Comparison of ENCODE assay signal across 9 cellular contexts in genomic region chr1:62686822-62687221, GRCh38. TPM values are rescaled to one million over a fixed set of nuclear protein-coding genes. Genes with fewer than 3 reads are reported as not detected.
DNase-seq lines count a peak whose midpoint lies in the region; ATAC-seq and TF ChIP-seq lines count a peak whose summit lies in the region.
"Had no signal": no experiment of that assay in that cellular context is flagged by ENCODE, and none has a peak within 500 bp of the region (broad histone marks: within the 10 kb centered on the region; RNA-seq: fewer than 3 reads in every experiment).

No MANE protein-coding gene starts in this region.

- H3K9me3 ChIP-seq in T-helper 17 cell (ENCODE audit: control insufficient read depth, low read length, poor library complexity, severe bottlenecking) (no peaks in the 10 kb centered on the region), skeletal muscle satellite cell (replicated peaks; ENCODE audit: low read length) (no peaks in the 10 kb centered on the region)
- H3K9me3 ChIP-seq: neutrophil had no signal

- H3K4me1 Mint-ChIP-seq in activated CD4-positive, alpha-beta T cell treated with anti-CD3 and anti-CD28 coated beads for 36 hours, result peaks cover 30% of the 10 kb centered on the region
- H3K4me1 Mint-ChIP-seq in T-helper 17 cell, result peaks cover 19% of the 10 kb centered on the region

- no peaks in the 10 kb centered on the region for H3K9me3 Mint-ChIP-seq in activated CD4-positive, alpha-beta T cell treated with anti-CD3 and anti-CD28 coated beads for 36 hours (ENCODE audit: low read depth)

- CTCF ChIA-PET in activated CD4-positive, alpha-beta T cell treated with anti-CD3 and anti-CD28 coated beads for 36 hours (lab: Charles Lee), result no interaction called here

- H3K27ac Mint-ChIP-seq in activated CD4-positive, alpha-beta T cell treated with anti-CD3 and anti-CD28 coated beads for 36 hours, result no peak overlapping the region
- peak overlapping the region; percentile 81 for H3K27ac Mint-ChIP-seq in T-helper 17 cell

- TF ChIP-seq CTCF in fibroblast of mammary gland (conservative IDR thresholded peaks at IDR 0.05; ENCODE audit: control insufficient read depth, insufficient read depth, low read depth, low read length), result no peak

- peak overlapping the region; percentile 99 for H3K4me2 ChIP-seq in skeletal muscle satellite cell (ENCODE audit: low read length)

- peak overlapping the region; percentile 82 for H3K9ac ChIP-seq in skeletal muscle satellite cell (ENCODE audit: low read depth, low read length)

- no peaks in the 10 kb centered on the region for H3K36me3 Mint-ChIP-seq in activated CD4-positive, alpha-beta T cell treated with anti-CD3 and anti-CD28 coated beads for 36 hours (ENCODE audit: low read depth)
- peaks cover 4% of the 10 kb centered on the region for H3K36me3 Mint-ChIP-seq in T-helper 17 cell (ENCODE audit: low read depth)

- H3K36me3 ChIP-seq in skeletal muscle satellite cell (ENCODE audit: insufficient read depth, low read length), result no peaks in the 10 kb centered on the region
- H3K36me3 ChIP-seq: neutrophil had no signal

- H3K27me3 Mint-ChIP-seq in activated CD4-positive, alpha-beta T cell treated with anti-CD3 and anti-CD28 coated beads for 36 hours, result no peaks in the 10 kb centered on the region
- H3K27me3 Mint-ChIP-seq in T-helper 17 cell, result no peaks in the 10 kb centered on the region

- no peak for ATAC-seq in activated CD4-positive, alpha-beta T cell treated with anti-CD3 and anti-CD28 coated beads for 36 hours
- ATAC-seq in T-helper 17 cell (no peak), GM19463 (IDR thresholded peaks at IDR 0.05; ENCODE audit: unreplicated experiment) (no peak)

- DNase-seq in activated CD4-positive, alpha-beta T cell treated with anti-CD3 and anti-CD28 coated beads for 36 hours, result no peak
- no peak for DNase-seq in activated CD4-positive, alpha-beta T cell treated with anti-CD3 and anti-CD28 coated beads for 48 hours
- DNase-seq in T-helper 17 cell (no peak), fibroblast of mammary gland (ENCODE audit: low read depth) (no peak), H4 (ENCODE audit: low spot score) (no peak), NCI-H1048 (lab: John Stamatoyannopoulos, UW) (no peak)

- peak overlapping the region; percentile 88 for H3K4me3 Mint-ChIP-seq in activated CD4-positive, alpha-beta T cell treated with anti-CD3 and anti-CD28 coated beads for 36 hours
- H3K4me3 Mint-ChIP-seq in T-helper 17 cell, result no peak overlapping the region

- intact Hi-C loops in activated CD4-positive, alpha-beta T cell treated with anti-CD3 and anti-CD28 coated beads for 36 hours (cut with DNase I, micrococcal nuclease), result loop anchor here in 1 of 2 experiments (5.0 to 10.0 kb wide), 3 partner anchors 65 to 962 kb away; partner anchors contain the start of genes TM2D1 and USP1

- peak overlapping the region; percentile 69 for H3K4me3 ChIP-seq in fibroblast of mammary gland (ENCODE audit: control insufficient read depth, low read depth, low read length)
- H3K4me3 ChIP-seq in skeletal muscle satellite cell (ENCODE audit: low read length), result peak overlapping the region; percentile 97

- peaks cover 52% of the 10 kb centered on the region for H3K4me1 ChIP-seq in skeletal muscle satellite cell (ENCODE audit: control insufficient read depth, insufficient read depth, low read length)

- POLR2A ChIA-PET in activated CD4-positive, alpha-beta T cell treated with anti-CD3 and anti-CD28 coated beads for 36 hours (lab: Charles Lee), result no interaction called here

- no peaks in the 10 kb centered on the region for H3K27me3 ChIP-seq in skeletal muscle satellite cell (ENCODE audit: control insufficient read depth, insufficient read depth, low read length)

RNA-seq across cellular contexts. Expression of gene DOCK7, which starts 1.4 kb away (rescaled TPM):
- 10 to 100 TPM; 11.9 to 13.7 TPM for total RNA-seq in activated CD4-positive, alpha-beta T cell treated with anti-CD3 and anti-CD28 coated beads for 36 hours
- total RNA-seq in T-helper 17 cell, result 1 to 10 TPM; 7.8 to 8.8 TPM
- 74.0 and 161 TPM in 2 replicates for total RNA-seq in skeletal muscle satellite cell (2012; rRNA removed)
- total RNA-seq in H4 (2014; rRNA removed; shearing (Covaris generic)), result 35.8 and 42.4 TPM in 2 replicates
